In the genomic region with DNA sequence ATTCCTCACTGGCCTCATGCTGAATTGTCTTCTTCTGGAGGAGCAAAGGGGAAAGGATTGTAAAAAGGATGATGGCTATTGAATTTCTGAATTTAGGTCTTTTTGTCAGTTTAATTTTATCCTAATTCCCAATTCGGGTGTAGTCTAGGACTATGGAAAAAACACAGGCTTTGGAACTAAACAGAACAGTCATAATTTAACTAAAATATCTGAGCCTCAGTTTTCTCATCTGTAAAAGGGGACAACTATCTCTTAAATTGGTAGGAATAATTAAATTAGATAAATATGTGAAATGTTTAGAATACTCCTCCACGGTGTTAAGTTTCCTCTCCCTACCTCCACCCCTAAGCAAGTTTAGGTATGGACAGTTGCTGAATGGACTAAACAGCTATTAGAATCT, we compare ENCODE assay signal across 1 cellular context.
TF ChIP-seq lines count a peak whose summit lies in the region.

No MANE protein-coding gene starts in this region.

TF ChIP-seq in GM23338, 12 proteins besides CTCF, POLR2A, EP300 and RAD21:
- TF ChIP-seq EZH2 (IDR thresholded peaks at IDR 0.05; ENCODE audit: low read depth, unreplicated experiment): no peak
